ENCODE assay signal across 18 cellular contexts in the genomic region with DNA sequence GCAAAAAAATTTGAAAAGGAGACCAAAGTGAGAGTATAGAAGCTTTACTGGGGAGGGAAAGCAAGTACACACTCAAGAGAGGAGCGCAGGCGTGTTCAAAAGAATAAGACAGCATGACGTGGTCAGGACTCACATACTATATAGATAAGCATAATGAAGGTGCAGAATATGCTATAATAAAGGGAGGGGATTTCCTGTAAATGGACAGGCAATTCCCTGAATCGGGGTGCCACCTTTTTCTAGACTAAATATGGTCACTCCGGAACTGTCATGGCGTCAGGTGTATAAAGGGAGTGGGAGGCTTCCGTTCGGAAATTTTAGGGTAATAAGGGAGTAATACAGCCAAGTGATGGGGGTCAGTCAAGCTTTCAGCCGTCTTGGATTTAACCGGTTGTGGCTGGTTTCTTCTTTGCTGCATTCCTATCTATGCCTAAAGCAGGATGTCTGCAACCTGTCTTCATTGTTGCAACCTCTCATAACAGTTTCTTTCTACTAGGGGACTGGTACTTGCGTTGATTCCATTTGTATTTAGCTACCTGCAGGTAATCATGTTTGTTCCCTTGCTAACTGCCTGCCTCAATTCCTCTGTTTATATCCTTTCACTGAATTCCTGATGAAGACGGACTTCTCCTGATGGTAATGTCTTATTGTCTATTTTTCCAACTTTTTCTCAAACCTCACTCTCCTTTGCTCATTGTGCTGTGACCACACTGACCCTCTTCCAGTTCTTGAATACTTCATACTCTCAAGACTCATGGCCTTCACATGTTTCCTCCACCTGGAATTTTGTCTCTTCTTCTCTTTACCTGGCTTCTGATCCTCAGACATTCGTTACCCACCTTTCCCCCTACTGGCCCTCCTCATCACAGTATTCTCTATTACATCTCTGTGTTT. TPM values are rescaled to one million over a fixed set of nuclear protein-coding genes. Genes with fewer than 3 reads are reported as not detected.
DNase-seq lines count a peak whose midpoint lies in the region; ATAC-seq, FAIRE-seq and TF ChIP-seq lines count a peak whose summit lies in the region.
"Had no signal": no experiment of that assay in that cellular context is flagged by ENCODE, and none has a peak within 500 bp of the region (broad histone marks: within the 10 kb centered on the region; RNA-seq: fewer than 3 reads in every experiment).

No MANE protein-coding gene starts in this region.

- TF ChIP-seq EP300 in HepG2 (IDR thresholded peaks at IDR 0.05; ENCODE audit: low read depth in 2 of 2, low read length in 2 of 2) (no peak), HepG2 (CRISPR knock-in tag; IDR thresholded peaks at IDR 0.05; ENCODE audit: borderline replicate concordance) (no peak)

- H4K5ac ChIP-seq in mesendoderm (ENCODE audit: low read length): no peak overlapping the region

- H3K56ac ChIP-seq in mesendoderm (ENCODE audit: low read length): no peak overlapping the region

- H3K4me3 ChIP-seq in HepG2 (replicated peaks in 1 of 3; ENCODE audit: insufficient read depth in 1 of 3, low read depth in 2 of 3, low read length in 3 of 3): no peak overlapping the region
- no peak overlapping the region for H3K4me3 ChIP-seq in right lobe of liver
- H3K4me3 ChIP-seq in mesendoderm (ENCODE audit: low read length): no peak overlapping the region
- H3K4me3 ChIP-seq in naive thymus-derived CD4-positive, alpha-beta T cell (ENCODE audit: low read length): no peak overlapping the region
- H3K4me3 ChIP-seq: BLaER1 treated with 17β-estradiol and CSF1 and Interleukin-3, amounts not matched to agents 10 nM and 100 nM had no signal

- H2BK15ac ChIP-seq in mesendoderm (replicated peaks; ENCODE audit: low read depth): peak overlapping the region; percentile 60

- peaks cover 57% of the 10 kb centered on the region for H3K4me1 Mint-ChIP-seq in WTC11
- peaks cover 17% of the 10 kb centered on the region for H3K4me1 Mint-ChIP-seq in type B pancreatic cell (ENCODE audit: unreplicated experiment)
- no peaks in the 10 kb centered on the region for H3K4me1 Mint-ChIP-seq in naive thymus-derived CD4-positive, alpha-beta T cell
- H3K4me1 Mint-ChIP-seq: CD4-positive, CD25-positive, alpha-beta regulatory T cell had no signal

- BruUV-seq in HepG2 (replicated peaks; lab: Mats Ljungman, UMichigan): no TSS peak

- no peak for TF ChIP-seq RAD21 in HepG2 (CRISPR knock-in tag; IDR thresholded peaks at IDR 0.05)

- H3K9ac ChIP-seq in HepG2 (ENCODE audit: insufficient read depth, low read depth, low read length) (no peak overlapping the region), mesendoderm (ENCODE audit: low read length) (no peak overlapping the region)
- H3K9ac ChIP-seq: BLaER1 treated with 17β-estradiol and CSF1 and Interleukin-3, amounts not matched to agents 10 nM and 100 nM had no signal

- no peaks in the 10 kb centered on the region for H3K79me1 ChIP-seq in mesendoderm (ENCODE audit: low read length)

- CTCF ChIA-PET in HepG2 (lab: Yijun Ruan, JAX; ENCODE audit: low intra/inter-chr PET ratio, low total read pairs): no interaction called here
- CTCF ChIA-PET in WTC11 (lab: Charles Lee): interaction anchor here (0.9 kb wide), 1 partner anchor 18 kb away, joined by 3 read pairs; no protein-coding TSS in a partner anchor
- CTCF ChIA-PET in naive thymus-derived CD4-positive, alpha-beta T cell (lab: Charles Lee): no interaction called here

- no peak overlapping the region for H2AFZ ChIP-seq in HepG2 (ENCODE audit: low read length)

- TF ChIP-seq CTCF in HepG2 (CRISPR knock-in tag; IDR thresholded peaks at IDR 0.05) (no peak), right lobe of liver (IDR thresholded peaks at IDR 0.05) (no peak), WTC11 (IDR thresholded peaks at IDR 0.05) (no peak), type B pancreatic cell (conservative IDR thresholded peaks at IDR 0.05) (no peak)

- peak overlapping the region; percentile 36 for H2BK5ac ChIP-seq in mesendoderm (ENCODE audit: low read length)

- peak overlapping the region; percentile 91 for H3K18ac ChIP-seq in mesendoderm (ENCODE audit: low read length)

- H3K36me3 Mint-ChIP-seq in WTC11: no peaks in the 10 kb centered on the region
- H3K36me3 Mint-ChIP-seq in type B pancreatic cell: no peaks in the 10 kb centered on the region
- H3K36me3 Mint-ChIP-seq in naive thymus-derived CD4-positive, alpha-beta T cell: no peaks in the 10 kb centered on the region
- H3K36me3 Mint-ChIP-seq: CD4-positive, CD25-positive, alpha-beta regulatory T cell had no signal

- no peaks in the 10 kb centered on the region for H3K79me2 ChIP-seq in HepG2 (ENCODE audit: insufficient read depth, low read length)
- no peaks in the 10 kb centered on the region for H3K79me2 ChIP-seq in mesendoderm (ENCODE audit: control insufficient read depth, insufficient read depth, low read length)

- intact Hi-C loops in HepG2 (cut with micrococcal nuclease; ENCODE audit: unreplicated experiment): no loop called here
- intact Hi-C loops in right lobe of liver (cut with DNase I): no loop called here
- intact Hi-C loops in naive thymus-derived CD4-positive, alpha-beta T cell (cut with micrococcal nuclease): no loop called here

- no peaks in the 10 kb centered on the region for H3K9me3 ChIP-seq in HepG2 (ENCODE audit: low read length)
- H3K9me3 ChIP-seq in right lobe of liver: no peaks in the 10 kb centered on the region
- H3K9me3 ChIP-seq in naive thymus-derived CD4-positive, alpha-beta T cell (ENCODE audit: control insufficient read depth in 2 of 3, low read length in 3 of 3): no peaks in the 10 kb centered on the region
- H3K9me3 ChIP-seq: BLaER1 treated with 17β-estradiol and CSF1 and Interleukin-3, amounts not matched to agents 10 nM and 100 nM had no signal

- H4K8ac ChIP-seq in mesendoderm (ENCODE audit: low read depth, low read length): peak overlapping the region; percentile 57

- peak overlapping the region; percentile 62 for H3K4ac ChIP-seq in mesendoderm (ENCODE audit: low read depth, low read length)

- DNase-seq in HepG2 (ENCODE audit: low spot score): no peak
- no peak for DNase-seq in right lobe of liver
- no peak for DNase-seq in WTC11 (ENCODE audit: low spot score)
- peak; percentile 16 for DNase-seq in mesendoderm
- DNase-seq in H4 (ENCODE audit: low spot score): no peak
- no peak for DNase-seq in type B pancreatic cell (ENCODE audit: extremely low spot score, unreplicated experiment)
- DNase-seq in naive thymus-derived CD4-positive, alpha-beta T cell: no peak
- DNase-seq: 8988T; CD4-positive, CD25-positive, alpha-beta regulatory T cell; DMS79; KBM-7 had no signal

- H3K4me1 ChIP-seq in HepG2 (ENCODE audit: insufficient read depth, low read length) (no peaks in the 10 kb centered on the region), right lobe of liver (no peaks in the 10 kb centered on the region), mesendoderm (ENCODE audit: control insufficient read depth, low read depth, low read length) (peaks cover 14% of the 10 kb centered on the region)
- no peaks in the 10 kb centered on the region for H3K4me1 ChIP-seq in naive thymus-derived CD4-positive, alpha-beta T cell (ENCODE audit: control insufficient read depth in 2 of 2, insufficient read depth in 2 of 2, low read length in 2 of 2)
- H3K4me1 ChIP-seq: BLaER1 treated with 17β-estradiol and CSF1 and Interleukin-3, amounts not matched to agents 10 nM and 100 nM had no signal

- H3K4me2 ChIP-seq in HepG2 (ENCODE audit: low read depth, low read length) (no peak overlapping the region), mesendoderm (ENCODE audit: low read length) (no peak overlapping the region)
- H3K4me2 ChIP-seq: BLaER1 treated with 17β-estradiol and CSF1 and Interleukin-3, amounts not matched to agents 10 nM and 100 nM had no signal

- in situ Hi-C loops in HepG2 (cut with HindIII; ENCODE audit: extremely low pct_ligation_motif_present, low pct_unique_long_range_greater_than_20kb): no loop called here

- H3K27me3 ChIP-seq in HepG2 (ENCODE audit: control insufficient read depth in 1 of 2, insufficient read depth in 2 of 2, low read length in 2 of 2) (no peaks in the 10 kb centered on the region), right lobe of liver (no peaks in the 10 kb centered on the region), mesendoderm (ENCODE audit: insufficient read depth, low read length, poor library complexity) (no peaks in the 10 kb centered on the region)
- H3K27me3 ChIP-seq in naive thymus-derived CD4-positive, alpha-beta T cell (ENCODE audit: control insufficient read depth in 2 of 2, insufficient read depth in 2 of 2, low read length in 2 of 2): no peaks in the 10 kb centered on the region
- H3K27me3 ChIP-seq: BLaER1 treated with 17β-estradiol and CSF1 and Interleukin-3, amounts not matched to agents 10 nM and 100 nM had no signal

- POLR2A ChIA-PET in HepG2 (lab: Yijun Ruan, JAX) (no interaction called here), WTC11 (lab: Charles Lee) (no interaction called here)
- POLR2A ChIA-PET in naive thymus-derived CD4-positive, alpha-beta T cell (lab: Charles Lee): no interaction called here

- WGBS in HepG2 (ENCODE audit: low lambda C conversion rate): 10% methylated on average over 13 of the region's 13 CpGs
- WGBS in right lobe of liver (ENCODE audit: insufficient coverage, low coverage, low lambda C conversion rate, missing lambda C conversion rate): 67% methylated on average over 12 of the region's 13 CpGs
- no CpG with 5 or more reads among the region's 13 CpGs for WGBS in mesendoderm (ENCODE audit: extremely low coverage, insufficient coverage, low lambda C conversion rate)

- no peak for FAIRE-seq in HepG2 (lab: Jason Lieb, UNC)
- FAIRE-seq: GM12891, GM19239 had no signal

- no peaks in the 10 kb centered on the region for H3K9me3 Mint-ChIP-seq in WTC11
- H3K9me3 Mint-ChIP-seq in type B pancreatic cell: no peaks in the 10 kb centered on the region
- peaks cover 0 to 8% (median 2%) of the 10 kb centered on the region in 11 donors for H3K9me3 Mint-ChIP-seq in naive thymus-derived CD4-positive, alpha-beta T cell

- H3K27ac ChIP-seq in HepG2 (ENCODE audit: extremely low read length, insufficient read depth, low read length): no peak overlapping the region
- H3K27ac ChIP-seq in right lobe of liver: no peak overlapping the region
- H3K27ac ChIP-seq in mesendoderm (ENCODE audit: low read depth, low read length): peak overlapping the region; percentile 7
- H3K27ac ChIP-seq in naive thymus-derived CD4-positive, alpha-beta T cell (ENCODE audit: low read depth, low read length): no peak overlapping the region
- H3K27ac ChIP-seq: BLaER1 treated with 17β-estradiol and CSF1 and Interleukin-3, amounts not matched to agents 10 nM and 100 nM had no signal

- no peaks in the 10 kb centered on the region for H3K36me3 ChIP-seq in HepG2 (replicated peaks in 1 of 2; ENCODE audit: control insufficient read depth in 1 of 2, insufficient read depth in 2 of 2, low read length in 2 of 2)
- no peaks in the 10 kb centered on the region for H3K36me3 ChIP-seq in right lobe of liver
- H3K36me3 ChIP-seq in mesendoderm (ENCODE audit: control insufficient read depth, insufficient read depth, low read length): no peaks in the 10 kb centered on the region
- H3K36me3 ChIP-seq in naive thymus-derived CD4-positive, alpha-beta T cell (ENCODE audit: control insufficient read depth in 2 of 3, insufficient read depth in 3 of 3, low read length in 3 of 3): no peaks in the 10 kb centered on the region
- H3K36me3 ChIP-seq: BLaER1 treated with 17β-estradiol and CSF1 and Interleukin-3, amounts not matched to agents 10 nM and 100 nM had no signal

- H3K27me3 Mint-ChIP-seq in WTC11 (ENCODE audit: low read depth) (no peaks in the 10 kb centered on the region), type B pancreatic cell (no peaks in the 10 kb centered on the region)
- H3K27me3 Mint-ChIP-seq in naive thymus-derived CD4-positive, alpha-beta T cell: no peaks in the 10 kb centered on the region
- H3K27me3 Mint-ChIP-seq: CD4-positive, CD25-positive, alpha-beta regulatory T cell had no signal

- H2AK5ac ChIP-seq in mesendoderm (ENCODE audit: low read length): peak overlapping the region; percentile 12

- TF ChIP-seq POLR2A in HepG2 (IDR thresholded peaks at IDR 0.05; ENCODE audit: insufficient read depth in 1 of 2, low read depth in 2 of 2, low read length in 2 of 2) (no peak), right lobe of liver (IDR thresholded peaks at IDR 0.05) (no peak)

- no peak overlapping the region for H3K23ac ChIP-seq in mesendoderm (ENCODE audit: low read length)

- H3K27ac Mint-ChIP-seq in WTC11 (peak overlapping the region; percentile 37; the same call in 1 of the 2 replicates), type B pancreatic cell (no peak overlapping the region)
- no peak overlapping the region for H3K27ac Mint-ChIP-seq in naive thymus-derived CD4-positive, alpha-beta T cell
- H3K27ac Mint-ChIP-seq: CD4-positive, CD25-positive, alpha-beta regulatory T cell had no signal

- H4K20me1 ChIP-seq in HepG2 (ENCODE audit: insufficient read depth, low read length): no peaks in the 10 kb centered on the region
- H4K20me1 ChIP-seq: BLaER1 treated with 17β-estradiol and CSF1 and Interleukin-3, amounts not matched to agents 10 nM and 100 nM had no signal

- ATAC-seq in HepG2 (no peak), right lobe of liver (no peak), WTC11 (no peak), GM21390 (IDR thresholded peaks at IDR 0.05; ENCODE audit: unreplicated experiment) (no peak)
- no peak for ATAC-seq in naive thymus-derived CD4-positive, alpha-beta T cell

- H3K4me3 Mint-ChIP-seq in WTC11: no peak overlapping the region
- no peak overlapping the region for H3K4me3 Mint-ChIP-seq in type B pancreatic cell
- no peak overlapping the region for H3K4me3 Mint-ChIP-seq in naive thymus-derived CD4-positive, alpha-beta T cell
- H3K4me3 Mint-ChIP-seq: CD4-positive, CD25-positive, alpha-beta regulatory T cell had no signal

- peak overlapping the region; percentile 85 for H2BK120ac ChIP-seq in mesendoderm (ENCODE audit: low read depth, low read length)

RNA-seq across cellular contexts. Expression of a gene that starts 48.9 kb away (rescaled TPM):
- total RNA-seq in HepG2 (2016; rRNA removed; fragmentation: Illumina TruSeq; extraction: Trizol) (not detected in 2 replicates), right lobe of liver (1 to 10 TPM in 1 of 6 experiments, under 1 TPM in 4, not detected in 1; 0.16 to 1.2 (median 0.39) TPM), WTC11 (2021) (0.23 to 0.53 TPM (median 0.42 TPM) in 3 replicates), type B pancreatic cell (ENCODE audit: low replicate concordance) (2.1 TPM in 2 replicates)
- not detected in 2 replicates for total RNA-seq in HepG2 (2016; cell fraction: cytosol; rRNA removed; fragmentation: Illumina TruSeq; extraction: Trizol; ENCODE audit: low read depth)
- not detected in 2 replicates for total RNA-seq in HepG2 (2016; cell fraction: insoluble cytoplasmic fraction; rRNA removed; fragmentation: Illumina TruSeq; extraction: Trizol)
- total RNA-seq in HepG2 (2016; cell fraction: membrane; rRNA removed; fragmentation: Illumina TruSeq; extraction: Trizol): not detected in 2 replicates
- not detected in 2 replicates for total RNA-seq in HepG2 (2016; cell fraction: nucleus; rRNA removed; fragmentation: Illumina TruSeq; extraction: Trizol)
- polyA plus RNA-seq in HepG2 (2011; rRNA removed): not detected in 2 replicates
- polyA plus RNA-seq in HepG2 (2011; cell fraction: cytosol; rRNA removed): not detected in 2 replicates
- not detected in 2 replicates for polyA plus RNA-seq in HepG2 (2011; cell fraction: nucleus; rRNA removed)
- not detected in 2 replicates for polyA plus RNA-seq in HepG2 (2012)
- not detected in 2 replicates for polyA plus RNA-seq in HepG2 (2016; cell fraction: cytosol; fragmentation: Illumina TruSeq; extraction: Trizol; ENCODE audit: low read depth)
- not detected in 2 replicates for polyA plus RNA-seq in HepG2 (2016; cell fraction: insoluble cytoplasmic fraction; fragmentation: Illumina TruSeq; extraction: Trizol; ENCODE audit: low read depth)
- not detected in 2 replicates for polyA plus RNA-seq in HepG2 (2016; cell fraction: membrane; fragmentation: Illumina TruSeq; extraction: Trizol; ENCODE audit: low read depth)
- polyA plus RNA-seq in HepG2 (2016; cell fraction: nucleus; fragmentation: Illumina TruSeq; extraction: Trizol; ENCODE audit: insufficient read depth, low read depth): not detected in 2 replicates
- not detected in 2 replicates for polyA minus RNA-seq in HepG2 (2011; rRNA and poly(A)+ RNA removed; ENCODE audit: low replicate concordance)
- polyA minus RNA-seq in HepG2 (2011; cell fraction: cytosol; rRNA and poly(A)+ RNA removed): not detected in 2 replicates
- not detected in 2 replicates for polyA minus RNA-seq in HepG2 (2011; cell fraction: nucleus; rRNA and poly(A)+ RNA removed)
- polyA plus RNA-seq in mesendoderm (2013, experiment 1 of 2): 0.86 TPM
- 0.78 TPM for polyA plus RNA-seq in mesendoderm (2013, experiment 2 of 2)
- 2.7 and 4.5 TPM in 2 replicates for total RNA-seq in H4 (2014; rRNA removed; shearing (Covaris generic))
- not detected for total RNA-seq in naive thymus-derived CD4-positive, alpha-beta T cell
- not detected for polyA plus RNA-seq in naive thymus-derived CD4-positive, alpha-beta T cell
- total RNA-seq: CD4-positive, CD25-positive, alpha-beta regulatory T cell; G401; H7; HT-29 had no signal
- polyA plus RNA-seq: CD4-positive, CD25-positive, alpha-beta regulatory T cell had no signal
